Comparison of ENCODE assay signal across 32 cellular contexts in the genomic region with DNA sequence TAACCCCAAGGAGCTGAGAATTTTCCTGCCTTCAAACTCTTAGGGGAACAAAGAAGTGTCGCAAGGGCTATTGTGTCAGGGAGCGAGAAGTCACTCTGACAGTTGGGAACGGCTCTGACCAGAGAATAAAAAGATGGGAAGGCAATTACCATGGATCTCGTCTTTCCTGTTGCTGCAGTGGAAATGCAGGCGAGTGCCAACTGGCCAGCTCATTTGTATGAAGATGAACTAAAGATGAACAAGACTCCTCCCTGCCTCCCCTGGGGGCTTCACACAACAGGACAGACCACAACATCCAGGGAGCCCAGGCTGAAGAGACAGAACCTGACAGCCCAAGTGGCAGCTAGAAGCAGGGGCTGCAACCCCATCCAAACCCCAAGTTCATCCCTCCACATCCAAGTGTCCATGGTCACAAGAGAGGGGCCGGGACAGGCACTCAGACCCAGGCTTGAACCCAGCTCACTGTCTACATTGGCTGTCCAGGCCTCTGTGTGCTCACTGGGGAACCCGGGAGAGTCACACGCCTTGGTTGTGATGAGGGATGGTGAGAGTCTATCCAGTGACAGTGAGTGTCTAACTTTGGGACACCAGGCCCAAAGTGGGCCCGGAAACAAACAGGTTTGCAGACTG.
DNase-seq lines count a peak whose midpoint lies in the region; ATAC-seq, FAIRE-seq and TF ChIP-seq lines count a peak whose summit lies in the region.
"Had no signal": no experiment of that assay in that cellular context is flagged by ENCODE, and none has a peak within 500 bp of the region (broad histone marks: within the 10 kb centered on the region; RNA-seq: fewer than 3 reads in every experiment).

No MANE protein-coding gene starts in this region.

- H3K27me3 ChIP-seq in SJCRH30: no peaks in the 10 kb centered on the region
- peaks cover 0 to 13% of the 10 kb centered on the region in 2 experiments; a peak in 1 of 5 replicates for H3K27me3 ChIP-seq in HepG2 (ENCODE audit: control insufficient read depth in 1 of 2, insufficient read depth in 2 of 2, low read length in 2 of 2)
- H3K27me3 ChIP-seq: adrenal gland, BLaER1, body of pancreas, Peyer's patch, right atrium auricular region, stomach, tibial nerve had no signal

- TF ChIP-seq CTCF in fibroblast of mammary gland (conservative IDR thresholded peaks at IDR 0.05; ENCODE audit: control insufficient read depth, insufficient read depth, low read depth, low read length) (no peak), HepG2 (CRISPR knock-in tag; IDR thresholded peaks at IDR 0.05) (no peak)

- no peak for TF ChIP-seq POLR2A in HepG2 (IDR thresholded peaks at IDR 0.05; ENCODE audit: insufficient read depth in 1 of 2, low read depth in 2 of 2, low read length in 2 of 2)

- no peak overlapping the region for H3K9ac ChIP-seq in HepG2 (ENCODE audit: insufficient read depth, low read depth, low read length)
- H3K9ac ChIP-seq: BLaER1, KMS-11, parathyroid adenoma had no signal

- intact Hi-C loops in cardiac septum (cut with DNase I) (no loop called here), Right ventricle myocardium superior (cut with DNase I) (no loop called here), HepG2 (cut with micrococcal nuclease; ENCODE audit: unreplicated experiment) (no loop called here)

- FAIRE-seq in HepG2 (lab: Jason Lieb, UNC): no peak
- FAIRE-seq: GM12892, H54, islet of Langerhans, TTC549 had no signal

- H3K9me3 ChIP-seq in SJCRH30 (replicated peaks): no peaks in the 10 kb centered on the region
- H3K9me3 ChIP-seq in HepG2 (ENCODE audit: low read length): no peaks in the 10 kb centered on the region
- H3K9me3 ChIP-seq: adrenal gland, BLaER1, body of pancreas, Peyer's patch, right atrium auricular region, spleen, stomach, tibial nerve had no signal

- ATAC-seq in Right ventricle myocardium superior (ENCODE audit: poor library complexity): no peak
- no peak for ATAC-seq in HepG2
- ATAC-seq: activated T-cell treated with anti-CD3 and anti-CD28 coated beads, Interleukin-2, amount 50 U/mL, for 72 hours; body of pancreas; left lobe of liver had no signal

- no peaks in the 10 kb centered on the region for H3K79me2 ChIP-seq in HepG2 (ENCODE audit: insufficient read depth, low read length)
- H3K79me2 ChIP-seq: parathyroid adenoma had no signal

- H3K27ac ChIP-seq in SJCRH30 (peak overlapping the region; percentile 36), HepG2 (ENCODE audit: extremely low read length, insufficient read depth, low read length) (no peak overlapping the region)
- H3K27ac ChIP-seq: adrenal gland, BLaER1, body of pancreas, epithelial cell of prostate, KMS-11, parathyroid adenoma, Peyer's patch, right atrium auricular region, spleen, stomach, tibial nerve had no signal

- H2AFZ ChIP-seq in HepG2 (ENCODE audit: low read length): no peak overlapping the region
- H2AFZ ChIP-seq: parathyroid adenoma had no signal

- H3K36me3 ChIP-seq in SJCRH30: no peaks in the 10 kb centered on the region
- H3K36me3 ChIP-seq in HepG2 (replicated peaks in 1 of 2; ENCODE audit: control insufficient read depth in 1 of 2, insufficient read depth in 2 of 2, low read length in 2 of 2): no peaks in the 10 kb centered on the region
- H3K36me3 ChIP-seq: adrenal gland, BLaER1, Peyer's patch, right atrium auricular region, spleen, stomach, tibial nerve had no signal

- CTCF ChIA-PET in HepG2 (lab: Yijun Ruan, JAX; ENCODE audit: low intra/inter-chr PET ratio, low total read pairs): no interaction called here

- H4K20me1 ChIP-seq in HepG2 (ENCODE audit: insufficient read depth, low read length): no peaks in the 10 kb centered on the region
- H4K20me1 ChIP-seq: BLaER1 had no signal

- peak; percentile 71 for DNase-seq in cardiac septum (ENCODE audit: low spot score)
- no peak for DNase-seq in Right ventricle myocardium superior
- DNase-seq in SJCRH30: peak in 1 of 2 experiments; percentile 33
- DNase-seq in fibroblast of mammary gland (ENCODE audit: low read depth): peak; percentile 9
- no peak for DNase-seq in RKO (ENCODE audit: low spot score)
- no peak for DNase-seq in HepG2 (ENCODE audit: low spot score)
- no peak for DNase-seq in stimulated activated CD4-positive, alpha-beta T cell treated with anti-CD3 and anti-CD28 coated beads, Interleukin-12 subunit alpha, Interleukin-12 subunit beta, amount 100 ng/mL, for 4 hours
- DNase-seq: activated CD4-positive, alpha-beta T cell treated with anti-CD3 and anti-CD28 coated beads, Interleukin-2, amount 50 U/mL, for 4 hours; activated CD4-positive, CD25-positive, alpha-beta regulatory T cell; activated naive CD4-positive, alpha-beta T cell treated with anti-CD3 and anti-CD28 coated beads for 36 hours; activated T-cell treated with anti-CD3 and anti-CD28 coated beads, Interleukin-2, amount 50 U/mL, for 72 hours; body of pancreas; COR-L47; effector CD8-positive, alpha-beta T cell; NCI-H1436; NCI-H2081; Peyer's patch; spleen; stimulated activated CD8-positive, alpha-beta memory T cell treated with anti-CD3 and anti-CD28 coated beads, Interleukin-4, amount 100 ng/mL, for 48 hours; stomach had no signal

- TF ChIP-seq EP300 in HepG2 (IDR thresholded peaks at IDR 0.05; ENCODE audit: low read depth in 2 of 2, low read length in 2 of 2) (no peak), HepG2 (CRISPR knock-in tag; IDR thresholded peaks at IDR 0.05; ENCODE audit: borderline replicate concordance) (no peak)

- POLR2A ChIA-PET in HepG2 (lab: Yijun Ruan, JAX): no interaction called here

- no TSS peak for BruUV-seq in HepG2 (replicated peaks; lab: Mats Ljungman, UMichigan)

- H3K4me2 ChIP-seq in HepG2 (ENCODE audit: low read depth, low read length): no peak overlapping the region
- H3K4me2 ChIP-seq: BLaER1, KMS-11 had no signal

- H3K4me1 ChIP-seq in SJCRH30 (peaks cover 12% of the 10 kb centered on the region), HepG2 (ENCODE audit: insufficient read depth, low read length) (no peaks in the 10 kb centered on the region)
- H3K4me1 ChIP-seq: body of pancreas, parathyroid adenoma, Peyer's patch had no signal

- TF ChIP-seq RAD21 in HepG2 (CRISPR knock-in tag; IDR thresholded peaks at IDR 0.05): no peak

- 9% methylated on average over 9 of the region's 9 CpGs for WGBS in HepG2 (ENCODE audit: low lambda C conversion rate)

- no peak overlapping the region for H3K4me3 ChIP-seq in SJCRH30
- no peak overlapping the region for H3K4me3 ChIP-seq in fibroblast of mammary gland (ENCODE audit: control insufficient read depth, low read depth, low read length)
- no peak overlapping the region for H3K4me3 ChIP-seq in HepG2 (replicated peaks in 1 of 3; ENCODE audit: insufficient read depth in 1 of 3, low read depth in 2 of 3, low read length in 3 of 3)
- H3K4me3 ChIP-seq: adrenal gland, BLaER1, body of pancreas, Peyer's patch, right atrium auricular region, spleen, stomach, tibial nerve had no signal

- in situ Hi-C loops in HepG2 (cut with HindIII; ENCODE audit: extremely low pct_ligation_motif_present, low pct_unique_long_range_greater_than_20kb): no loop called here

TF ChIP-seq in HepG2, 621 proteins besides CTCF, POLR2A, EP300 and RAD21:
- TF ChIP-seq ZNF460 (CRISPR knock-in tag; IDR thresholded peaks at IDR 0.05; ENCODE audit: borderline replicate concordance): no peak
- no peak for TF ChIP-seq MED8 (CRISPR knock-in tag; IDR thresholded peaks at IDR 0.05; ENCODE audit: insufficient replicate concordance)
- TF ChIP-seq ZNF143 (CRISPR knock-in tag; IDR thresholded peaks at IDR 0.05): no peak
- no peak for TF ChIP-seq TEAD3 (CRISPR knock-in tag; optimal IDR thresholded peaks at IDR 0.05; ENCODE audit: borderline replicate concordance)
- no peak for TF ChIP-seq ZNF441 (CRISPR knock-in tag; IDR thresholded peaks at IDR 0.05; ENCODE audit: borderline replicate concordance)
- TF ChIP-seq NCOR1 (IDR thresholded peaks at IDR 0.05; ENCODE audit: borderline replicate concordance, low read length): no peak
- no peak for TF ChIP-seq FOSL1 (CRISPR knock-in tag; IDR thresholded peaks at IDR 0.05; ENCODE audit: borderline replicate concordance)
- TF ChIP-seq CEBPB (IDR thresholded peaks at IDR 0.05; ENCODE audit: borderline replicate concordance, low read depth, low read length): no peak
- no peak for TF ChIP-seq ISX (CRISPR knock-in tag; conservative IDR thresholded peaks at IDR 0.05)
- TF ChIP-seq, protein P1, sequence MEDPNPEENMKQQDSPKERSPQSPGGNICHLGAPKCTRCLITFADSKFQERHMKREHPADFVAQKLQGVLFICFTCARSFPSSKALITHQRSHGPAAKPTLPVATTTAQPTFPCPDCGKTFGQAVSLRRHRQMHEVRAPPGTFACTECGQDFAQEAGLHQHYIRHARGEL (CRISPR knock-in tag; IDR thresholded peaks at IDR 0.05): no peak
- no peak for TF ChIP-seq ZNF160 (CRISPR knock-in tag; IDR thresholded peaks at IDR 0.05)
- TF ChIP-seq NAIF1 (CRISPR knock-in tag; IDR thresholded peaks at IDR 0.05; ENCODE audit: borderline replicate concordance): no peak
- no peak for TF ChIP-seq ATF7 (IDR thresholded peaks at IDR 0.05)
- no peak for TF ChIP-seq ATF7 (CRISPR knock-in tag; IDR thresholded peaks at IDR 0.05)
- TF ChIP-seq RCOR2 (CRISPR knock-in tag; IDR thresholded peaks at IDR 0.05): no peak
- TF ChIP-seq AGO2 (optimal IDR thresholded peaks at IDR 0.05; ENCODE audit: low read depth, low read length): no peak
- TF ChIP-seq EED (CRISPR knock-in tag; IDR thresholded peaks at IDR 0.05): no peak
- TF ChIP-seq ZNF615 (CRISPR knock-in tag; IDR thresholded peaks at IDR 0.05; ENCODE audit: borderline replicate concordance): no peak
- no peak for TF ChIP-seq TP53 (CRISPR knock-in tag; conservative IDR thresholded peaks at IDR 0.05)
TF ChIP-seq in HepG2: peak in this region for 0.

Comparison
In these comparisons a context has a peak if more than half of its experiments do, and no peak if none do; other contexts are left out.
1. DNase-seq: peak in cardiac septum (single experiment) and fibroblast of mammary gland (single experiment); none in Right ventricle myocardium superior (single experiment), RKO (single experiment), HepG2 (single experiment) and stimulated activated CD4-positive, alpha-beta T cell treated with anti-CD3 and anti-CD28 coated beads, Interleukin-12 subunit alpha, Interleukin-12 subunit beta, amount 100 ng/mL, for 4 hours (single experiment).